In genomic region chrX:46637937-46638336, GRCh38 we compare ENCODE assay signal across 12 cellular contexts.
A peak's percentile ranks its signal among the peaks of the same experiment; 100 is the strongest.
DNase-seq lines count a peak whose midpoint lies in the region; ATAC-seq and TF ChIP-seq lines count a peak whose summit lies in the region.
"Had no signal": no experiment of that assay in that cellular context is flagged by ENCODE, and none has a peak within 500 bp of the region (broad histone marks: within the 10 kb centered on the region; RNA-seq: fewer than 3 reads in every experiment).

No MANE protein-coding gene starts in this region.

- TF ChIP-seq EP300 in esophagus muscularis mucosa (IDR thresholded peaks at IDR 0.05): no peak

- H3K36me3 Mint-ChIP-seq in Caco-2 (ENCODE audit: insufficient read depth, unreplicated experiment): peaks cover 5% of the 10 kb centered on the region

- H3K27ac ChIP-seq in testis (no peak overlapping the region), esophagus muscularis mucosa (replicated peaks in 1 of 4) (no peak overlapping the region)
- H3K27ac ChIP-seq: KMS-11 had no signal

- POLR2A ChIA-PET in GM10248 (lab: Yijun Ruan, JAX): no interaction called here
- POLR2A ChIA-PET in Caco-2 (lab: Charles Lee): no interaction called here

- CTCF ChIA-PET in GM10248 (lab: Yijun Ruan, JAX): interaction anchor here (1.3 kb wide), 1 partner anchor 65 kb away, joined by 3 read pairs; no protein-coding TSS in a partner anchor
- CTCF ChIA-PET in Caco-2 (lab: Charles Lee): no interaction called here

- H3K4me3 ChIP-seq in testis (no peak overlapping the region), Caco-2 (ENCODE audit: low read depth, low read length) (no peak overlapping the region), esophagus muscularis mucosa (no peak overlapping the region)

- H3K9me3 ChIP-seq in testis (no peaks in the 10 kb centered on the region), Caco-2 (no peaks in the 10 kb centered on the region), esophagus muscularis mucosa (no peaks in the 10 kb centered on the region)

- TF ChIP-seq CTCF in GM10248 (IDR thresholded peaks at IDR 0.05; ENCODE audit: control extremely low read depth, extremely low read depth, low read depth, missing control alignments): no peak
- no peak for TF ChIP-seq CTCF in testis (IDR thresholded peaks at IDR 0.05)
- no peak for TF ChIP-seq CTCF in Caco-2 (IDR thresholded peaks at IDR 0.05; ENCODE audit: insufficient read depth in 1 of 2, low read depth in 1 of 2, low read length in 1 of 2, severe bottlenecking in 1 of 2, unreplicated experiment in 1 of 2)
- TF ChIP-seq CTCF in esophagus muscularis mucosa (IDR thresholded peaks at IDR 0.05): no peak

- no peaks in the 10 kb centered on the region for H3K27me3 Mint-ChIP-seq in Caco-2 (ENCODE audit: insufficient read depth, unreplicated experiment)
- H3K27me3 Mint-ChIP-seq: naive B cell had no signal

- H3K36me3 ChIP-seq in testis (ENCODE audit: low read depth, missing control alignments) (no peaks in the 10 kb centered on the region), Caco-2 (ENCODE audit: control insufficient read depth, insufficient read depth, low read length) (no peaks in the 10 kb centered on the region), esophagus muscularis mucosa (no peaks in the 10 kb centered on the region)

- H3K4me1 ChIP-seq in testis: no peaks in the 10 kb centered on the region
- H3K4me1 ChIP-seq in Caco-2: no peaks in the 10 kb centered on the region
- peaks cover 0 to 1% (median under 1%) of the 10 kb centered on the region in 4 donors for H3K4me1 ChIP-seq in esophagus muscularis mucosa

- no peaks in the 10 kb centered on the region for H3K4me1 Mint-ChIP-seq in Caco-2 (ENCODE audit: low read depth, unreplicated experiment)

- peak; percentile 54 for ATAC-seq in GM19395 (IDR thresholded peaks at IDR 0.05; ENCODE audit: unreplicated experiment)
- ATAC-seq in HG03378 (IDR thresholded peaks at IDR 0.05; ENCODE audit: unreplicated experiment): peak; percentile 73
- ATAC-seq: Panc1 had no signal

- H3K27me3 ChIP-seq in testis (no peaks in the 10 kb centered on the region), Caco-2 (replicated peaks; ENCODE audit: control insufficient read depth, insufficient read depth, low read length) (no peaks in the 10 kb centered on the region), esophagus muscularis mucosa (no peaks in the 10 kb centered on the region)

- no peak for TF ChIP-seq POLR2A in testis (IDR thresholded peaks at IDR 0.05)
- no peak for TF ChIP-seq POLR2A in esophagus muscularis mucosa (IDR thresholded peaks at IDR 0.05; ENCODE audit: low read depth)

- H3K27ac Mint-ChIP-seq in Caco-2 (ENCODE audit: unreplicated experiment): no peak overlapping the region

- BruUV-seq in Caco-2 (replicated peaks; lab: Mats Ljungman, UMichigan): no TSS peak

- peak; percentile 21 for DNase-seq in GM10248 (ENCODE audit: extremely low spot score)
- peak; percentile 40 for DNase-seq in amniotic epithelial cell (ENCODE audit: low read depth)
- DNase-seq in testis: no peak
- no peak for DNase-seq in epidermal melanocyte (ENCODE audit: insufficient read length, low spot score)
- DNase-seq in Caco-2: no peak
- no peak for DNase-seq in esophagus muscularis mucosa (ENCODE audit: extremely low spot score)
- DNase-seq: cerebellar nuclear complex, naive B cell had no signal

- no peaks in the 10 kb centered on the region for H3K9me3 Mint-ChIP-seq in Caco-2 (ENCODE audit: unreplicated experiment)
- H3K9me3 Mint-ChIP-seq: naive B cell had no signal

- intact Hi-C loops in testis (cut with DNase I; ENCODE audit: low total_unique reads) (loop anchor here (10.0 kb wide), 1 partner anchor 63 kb away; the partner anchor contains the start of gene CHST7), Caco-2 (cut with micrococcal nuclease; ENCODE audit: unreplicated experiment) (no loop called here), esophagus muscularis mucosa (cut with DNase I) (no loop called here)

- WGBS in testis, 2 donors: 76 to 80% methylated on average over 2 of the region's 2 CpGs
- 56% methylated on average over 2 of the region's 2 CpGs for WGBS in esophagus muscularis mucosa

- no peak overlapping the region for H3K4me3 Mint-ChIP-seq in Caco-2 (ENCODE audit: unreplicated experiment)
- H3K4me3 Mint-ChIP-seq: naive B cell had no signal

Comparison
In these comparisons a context has a peak if more than half of its experiments do, and no peak if none do; other contexts are left out.
1. DNase-seq: peak in GM10248 (single experiment) and amniotic epithelial cell (single experiment); none in testis (single experiment), epidermal melanocyte (single experiment), Caco-2 (0 of 2) and esophagus muscularis mucosa (single experiment).